16 cellular contexts compared by ENCODE assay signal in the genomic region with DNA sequence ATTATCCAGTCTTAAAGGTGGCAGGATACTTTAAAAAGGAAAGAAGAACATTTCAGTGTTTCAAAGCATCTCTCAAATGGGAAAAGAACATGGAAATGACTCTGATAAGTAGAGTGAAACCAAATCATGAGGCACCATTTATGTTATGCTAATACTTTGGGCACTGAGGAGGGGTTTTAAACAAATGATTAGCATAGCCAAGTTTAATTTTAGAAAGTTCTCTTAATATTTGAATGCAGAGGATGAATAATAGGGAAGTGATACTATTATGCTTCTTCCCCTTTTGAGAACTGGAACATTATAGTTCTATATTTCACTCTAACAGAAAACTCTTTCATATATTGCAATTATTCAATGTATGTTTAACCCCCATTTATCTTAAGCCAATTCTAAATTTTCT.
A peak's percentile ranks its signal among the peaks of the same experiment; 100 is the strongest.
DNase-seq lines count a peak whose midpoint lies in the region; ATAC-seq and TF ChIP-seq lines count a peak whose summit lies in the region.
"Had no signal": no experiment of that assay in that cellular context is flagged by ENCODE, and none has a peak within 500 bp of the region (broad histone marks: within the 10 kb centered on the region; RNA-seq: fewer than 3 reads in every experiment).

No MANE protein-coding gene starts in this region.

- H3K9ac ChIP-seq in OCI-LY3 (ENCODE audit: low read length) (no peak overlapping the region; the same call in 1 of the 2 replicates), endodermal cell (ENCODE audit: extremely low read depth, low read length, poor library complexity, severe bottlenecking) (no peak overlapping the region)

- no peak overlapping the region for H3K4me3 Mint-ChIP-seq in endodermal cell
- H3K4me3 Mint-ChIP-seq: natural killer cell treated with Interleukin-12 subunit alpha and Interleukin-12 subunit beta and Interleukin-15 and Interleukin-18, amount 100 ng/mL, for 72 hours had no signal

- no peak overlapping the region for H3K27ac Mint-ChIP-seq in endodermal cell
- H3K27ac Mint-ChIP-seq: natural killer cell treated with Interleukin-12 subunit alpha and Interleukin-12 subunit beta and Interleukin-15 and Interleukin-18, amount 100 ng/mL, for 72 hours had no signal

- H4K20me1 ChIP-seq in OCI-LY3 (ENCODE audit: insufficient read depth, low read length): no peaks in the 10 kb centered on the region

- H2AFZ ChIP-seq in OCI-LY3 (ENCODE audit: low read depth, low read length): no peak overlapping the region

- peak; percentile 76 for ATAC-seq in GM18517 (IDR thresholded peaks at IDR 0.05; ENCODE audit: unreplicated experiment)
- ATAC-seq in GM21515 (IDR thresholded peaks at IDR 0.05; ENCODE audit: unreplicated experiment): peak; percentile 76
- ATAC-seq in HG03066 (IDR thresholded peaks at IDR 0.05; ENCODE audit: low read depth, unreplicated experiment): peak; percentile 80
- ATAC-seq: natural killer cell treated with Interleukin-12 subunit alpha and Interleukin-12 subunit beta and Interleukin-15 and Interleukin-18, amount 100 ng/mL, for 72 hours had no signal

- H3K36me3 ChIP-seq in OCI-LY3 (replicated peaks; ENCODE audit: low read depth, low read length): peaks cover 11% of the 10 kb centered on the region
- no peaks in the 10 kb centered on the region for H3K36me3 ChIP-seq in endodermal cell (ENCODE audit: control insufficient read depth, insufficient read depth, low read length)
- H3K36me3 ChIP-seq in Peyer's patch: no peaks in the 10 kb centered on the region
- H3K36me3 ChIP-seq: sigmoid colon had no signal

- H3K4me3 ChIP-seq in OCI-LY3 (ENCODE audit: low read length) (no peak overlapping the region), endodermal cell (ENCODE audit: low read length) (no peak overlapping the region), Peyer's patch (no peak overlapping the region)
- H3K4me3 ChIP-seq: sigmoid colon had no signal

- DNase-seq in endodermal cell (no peak), Peyer's patch (no peak), HCEC 1CT (no peak), NCI-H510A treated with DMSO at 0.1 percent for 48 hours (lab: John Stamatoyannopoulos, UW) (no peak)
- DNase-seq: activated CD8-positive, alpha-beta memory T cell treated with anti-CD3 and anti-CD28 coated beads, Interleukin-2, amount 50 U/mL, for 48 hours; IMR-90; NCI-H187 treated with DMSO at 0.1 percent for 48 hours; NCI-H774; sigmoid colon had no signal

- H3K79me2 ChIP-seq in OCI-LY3 (ENCODE audit: low read length): no peaks in the 10 kb centered on the region

- no peaks in the 10 kb centered on the region for H3K27me3 ChIP-seq in OCI-LY3 (ENCODE audit: low read depth, low read length)
- H3K27me3 ChIP-seq in endodermal cell (ENCODE audit: control insufficient read depth, insufficient read depth, low read length, poor library complexity, severe bottlenecking): no peaks in the 10 kb centered on the region
- no peaks in the 10 kb centered on the region for H3K27me3 ChIP-seq in Peyer's patch
- H3K27me3 ChIP-seq: sigmoid colon had no signal

- H3K27ac ChIP-seq in OCI-LY3 (ENCODE audit: low read length): peak overlapping the region; percentile 91
- H3K27ac ChIP-seq in endodermal cell (ENCODE audit: low read depth, low read length): no peak overlapping the region
- H3K27ac ChIP-seq in Peyer's patch: no peak overlapping the region
- H3K27ac ChIP-seq: C4-2B, sigmoid colon, VCaP had no signal

- H3K4me1 Mint-ChIP-seq in endodermal cell: no peaks in the 10 kb centered on the region

- H3K9me3 Mint-ChIP-seq in endodermal cell: peaks cover 18% of the 10 kb centered on the region

- H3K4me2 ChIP-seq in OCI-LY3 (ENCODE audit: low read length): peak overlapping the region; percentile 34

- no peak for TF ChIP-seq CTCF in OCI-LY3 (IDR thresholded peaks at IDR 0.05; ENCODE audit: low read depth, low read length)
- no peak for TF ChIP-seq CTCF in endodermal cell (conservative IDR thresholded peaks at IDR 0.05)
- TF ChIP-seq CTCF in Peyer's patch (IDR thresholded peaks at IDR 0.05): no peak

- H3K36me3 Mint-ChIP-seq in endodermal cell (ENCODE audit: low read depth): no peaks in the 10 kb centered on the region
- H3K36me3 Mint-ChIP-seq: natural killer cell treated with Interleukin-12 subunit alpha and Interleukin-12 subunit beta and Interleukin-15 and Interleukin-18, amount 100 ng/mL, for 72 hours had no signal

- no peaks in the 10 kb centered on the region for H3K27me3 Mint-ChIP-seq in endodermal cell (ENCODE audit: insufficient read depth)
- H3K27me3 Mint-ChIP-seq: natural killer cell treated with Interleukin-12 subunit alpha and Interleukin-12 subunit beta and Interleukin-15 and Interleukin-18, amount 100 ng/mL, for 72 hours had no signal

- H3K9me3 ChIP-seq in OCI-LY3 (ENCODE audit: insufficient read depth, low read length) (peaks cover 5% of the 10 kb centered on the region), endodermal cell (ENCODE audit: control insufficient read depth, low read length) (no peaks in the 10 kb centered on the region), Peyer's patch (no peaks in the 10 kb centered on the region)
- H3K9me3 ChIP-seq: sigmoid colon had no signal

- no peak for TF ChIP-seq POLR2A in Peyer's patch (IDR thresholded peaks at IDR 0.05)

- H3K4me1 ChIP-seq in OCI-LY3 (ENCODE audit: low read length) (peaks cover 14% of the 10 kb centered on the region), endodermal cell (ENCODE audit: control insufficient read depth, insufficient read depth, low read length) (no peaks in the 10 kb centered on the region), Peyer's patch (no peaks in the 10 kb centered on the region)
- H3K4me1 ChIP-seq: sigmoid colon had no signal
